Comparison of ENCODE assay signal across 12 cellular contexts in genomic region chrX:30309139-30309571, GRCh38. TPM values are rescaled to one million over a fixed set of nuclear protein-coding genes. Genes with fewer than 3 reads are reported as not detected.
DNase-seq lines count a peak whose midpoint lies in the region; ATAC-seq and TF ChIP-seq lines count a peak whose summit lies in the region.
"Had no signal": no experiment of that assay in that cellular context is flagged by ENCODE, and none has a peak within 500 bp of the region (broad histone marks: within the 10 kb centered on the region; RNA-seq: fewer than 3 reads in every experiment).

NR0B1 (minus strand) TSS chrX:30309390; CDS start chrX:30309363, 27 bp downstream.

- CTCF ChIA-PET in HEK293T (lab: Yijun Ruan, JAX): no interaction called here

- TF ChIP-seq CTCF in AG10803 (conservative IDR thresholded peaks at IDR 0.05; ENCODE audit: low read length): no peak
- TF ChIP-seq CTCF in coronary artery (IDR thresholded peaks at IDR 0.05): no peak
- no peak for TF ChIP-seq CTCF in mesothelial cell of epicardium (IDR thresholded peaks at IDR 0.05; ENCODE audit: unreplicated experiment)

- ATAC-seq in HG03457 (IDR thresholded peaks at IDR 0.05; ENCODE audit: unreplicated experiment) (no peak), GM21360 (IDR thresholded peaks at IDR 0.05; ENCODE audit: unreplicated experiment) (no peak)

- no peaks in the 10 kb centered on the region for H3K36me3 Mint-ChIP-seq in mesothelial cell of epicardium
- H3K36me3 Mint-ChIP-seq: memory B cell had no signal

- no peaks in the 10 kb centered on the region for H3K9me3 Mint-ChIP-seq in mesothelial cell of epicardium
- H3K9me3 Mint-ChIP-seq: activated CD4-positive, alpha-beta T cell treated with anti-CD3 and anti-CD28 coated beads, Interleukin-2, amount 10 ng/mL, durations not matched to agents 7 days and 5 days had no signal

- H3K4me3 ChIP-seq in AG10803 (ENCODE audit: low read length) (0 out of 2 replicates have a peak within 1 kb of the TSS, but pooled peaks have one; percentile 9), coronary artery (peak within 1 kb of the TSS; percentile 36)

- H3K27ac ChIP-seq in coronary artery: no peak within 1 kb of the TSS

- POLR2A ChIA-PET in HEK293T (lab: Yijun Ruan, JAX): no interaction called here

- peaks cover 15% of the 10 kb centered on the region for H3K4me1 Mint-ChIP-seq in mesothelial cell of epicardium
- H3K4me1 Mint-ChIP-seq: activated CD4-positive, alpha-beta T cell treated with anti-CD3 and anti-CD28 coated beads, Interleukin-2, amount 10 ng/mL, durations not matched to agents 7 days and 5 days; memory B cell had no signal

- no peak within 1 kb of the TSS for H3K27ac Mint-ChIP-seq in mesothelial cell of epicardium
- H3K27ac Mint-ChIP-seq: activated CD4-positive, alpha-beta T cell treated with anti-CD3 and anti-CD28 coated beads, Interleukin-2, amount 10 ng/mL, durations not matched to agents 7 days and 5 days; memory B cell had no signal

- DNase-seq in AG10803 (ENCODE audit: low read depth): peak; percentile 1
- DNase-seq in NCI-H1092 (lab: John Stamatoyannopoulos, UW): peak; percentile 23
- DNase-seq in coronary artery (ENCODE audit: low spot score): no peak
- peak in 1 of 2 experiments; percentile 38 for DNase-seq in mesothelial cell of epicardium (ENCODE audit: low spot score in 2 of 2, unreplicated experiment in 2 of 2)
- no peak for DNase-seq in HEK293T (ENCODE audit: extremely low spot score)
- no peak for DNase-seq in activated naive CD4-positive, alpha-beta T cell treated with anti-CD3 and anti-CD28 coated beads, Interleukin-2, amount 50 U/mL, for 16 hours
- DNase-seq: activated CD4-positive, alpha-beta T cell treated with anti-CD3 and anti-CD28 coated beads, Interleukin-2, amount 10 ng/mL, durations not matched to agents 7 days and 5 days; DMS79 treated with DMSO at 0.1 percent for 48 hours; NCI-H526 treated with DMSO at 0.1 percent for 48 hours had no signal

- H3K4me3 Mint-ChIP-seq in mesothelial cell of epicardium: peak within 1 kb of the TSS; percentile 60
- H3K4me3 Mint-ChIP-seq: activated CD4-positive, alpha-beta T cell treated with anti-CD3 and anti-CD28 coated beads, Interleukin-2, amount 10 ng/mL, durations not matched to agents 7 days and 5 days; memory B cell had no signal

- peaks cover 19% of the 10 kb centered on the region for H3K27me3 Mint-ChIP-seq in mesothelial cell of epicardium (ENCODE audit: low read depth)

TF ChIP-seq in HEK293T, 16 proteins besides CTCF, POLR2A, EP300 and RAD21:
- no peak for TF ChIP-seq ARNT (IDR thresholded peaks at IDR 0.05)
- no peak for TF ChIP-seq ZNF384 (IDR thresholded peaks at IDR 0.05)
- TF ChIP-seq FOXA1 (IDR thresholded peaks at IDR 0.05): no peak
- no peak for TF ChIP-seq L3MBTL2 (conservative IDR thresholded peaks at IDR 0.05)
- no peak for TF ChIP-seq FOXM1 (IDR thresholded peaks at IDR 0.05; ENCODE audit: borderline replicate concordance)
- TF ChIP-seq FOXK2 (IDR thresholded peaks at IDR 0.05): no peak
- no peak for TF ChIP-seq SP1 (IDR thresholded peaks at IDR 0.05)
- no peak for TF ChIP-seq TARDBP (IDR thresholded peaks at IDR 0.05)
- TF ChIP-seq LEF1 (IDR thresholded peaks at IDR 0.05; ENCODE audit: borderline replicate concordance): no peak
- TF ChIP-seq NFRKB (IDR thresholded peaks at IDR 0.05): no peak
- TF ChIP-seq ELF4 (IDR thresholded peaks at IDR 0.05): no peak
- TF ChIP-seq PKNOX1 (IDR thresholded peaks at IDR 0.05): no peak
- no peak for TF ChIP-seq BHLHE40 (IDR thresholded peaks at IDR 0.05; ENCODE audit: borderline replicate concordance)
- no peak for TF ChIP-seq SUZ12 (IDR thresholded peaks at IDR 0.05)
- no peak for TF ChIP-seq HDGF (IDR thresholded peaks at IDR 0.05; ENCODE audit: borderline replicate concordance)
- TF ChIP-seq CTBP1 (IDR thresholded peaks at IDR 0.05; ENCODE audit: borderline replicate concordance): no peak
TF ChIP-seq in HEK293T: peak in this region for 0.

RNA-seq across cellular contexts. Expression of gene NR0B1, which starts in this region (rescaled TPM):
- total RNA-seq in mesothelial cell of epicardium: 1.2 to 1.8 TPM (median 1.3 TPM) in 3 replicates
- total RNA-seq: activated CD4-positive, alpha-beta T cell treated with anti-CD3 and anti-CD28 coated beads, Interleukin-2, amount 10 ng/mL, durations not matched to agents 7 days and 5 days had no signal

Comparison
In these comparisons a context has a peak if more than half of its experiments do, and no peak if none do; other contexts are left out.
1. DNase-seq: peak in AG10803 (single experiment) and NCI-H1092 (single experiment); none in coronary artery (single experiment), HEK293T (single experiment) and activated naive CD4-positive, alpha-beta T cell treated with anti-CD3 and anti-CD28 coated beads, Interleukin-2, amount 50 U/mL, for 16 hours (single experiment).